In genomic region chr12:58269476-58269875, GRCh38 we compare ENCODE assay signal across 25 cellular contexts.
DNase-seq lines count a peak whose midpoint lies in the region; ATAC-seq and TF ChIP-seq lines count a peak whose summit lies in the region.
"Had no signal": no experiment of that assay in that cellular context is flagged by ENCODE, and none has a peak within 500 bp of the region (broad histone marks: within the 10 kb centered on the region; RNA-seq: fewer than 3 reads in every experiment).

No MANE protein-coding gene starts in this region.

- H3K18ac ChIP-seq in IMR-90 (ENCODE audit: low read depth, low read length) = no peak overlapping the region

- no peak overlapping the region for H3K4me2 ChIP-seq in IMR-90 (ENCODE audit: low read depth, low read length)

- no TSS peak for BruUV-seq in IMR-90 (replicated peaks; lab: Mats Ljungman, UMichigan)

- intact Hi-C loops in IMR-90 (cut with micrococcal nuclease) = no loop called here
- intact Hi-C loops in CD4-positive, alpha-beta memory T cell (cut with micrococcal nuclease) = no loop called here

- no peak overlapping the region; the same call in 1 of the 2 replicates for H2BK20ac ChIP-seq in IMR-90 (ENCODE audit: low read depth, low read length)

- H3K9me3 Mint-ChIP-seq in nephron = no peaks in the 10 kb centered on the region
- H3K9me3 Mint-ChIP-seq in activated naive CD4-positive, alpha-beta T cell treated with anti-CD3 and anti-CD28 coated beads, Interleukin-2, amount 10 ng/mL, durations not matched to agents 7 days and 5 days = no peaks in the 10 kb centered on the region
- H3K9me3 Mint-ChIP-seq in CD4-positive, alpha-beta memory T cell = peaks cover 0 to 6% (median 3%) of the 10 kb centered on the region in 8 donors

- no peak overlapping the region for H2BK15ac ChIP-seq in IMR-90 (ENCODE audit: low read depth, low read length)

- H2AFZ ChIP-seq in IMR-90 (replicated peaks; ENCODE audit: low read length, poor library complexity) = no peak overlapping the region

- H4K91ac ChIP-seq in IMR-90 (ENCODE audit: insufficient read depth, low read depth, low read length) = no peak overlapping the region

- H3K23ac ChIP-seq in IMR-90 (ENCODE audit: low read depth, low read length) = no peak overlapping the region

- no peak overlapping the region for H4K5ac ChIP-seq in IMR-90 (ENCODE audit: low read depth, low read length)

- DNase-seq in IMR-90 (no peak), fibroblast of pulmonary artery (ENCODE audit: low read depth) (peak; percentile 11), left kidney (ENCODE audit: low read depth, low spot score) (peak; percentile 13), ecto neural progenitor cell (ENCODE audit: low spot score) (no peak)
- DNase-seq in activated naive CD4-positive, alpha-beta T cell treated with anti-CD3 and anti-CD28 coated beads, Interleukin-2, amount 10 ng/mL, durations not matched to agents 7 days and 5 days = no peak
- DNase-seq in CD4-positive, alpha-beta memory T cell = no peak
- DNase-seq: 8988T; ACHN; AML-193; CD4-positive, alpha-beta T cell; CD8-positive, alpha-beta memory T cell; COR-L47; DMS 273 treated with DMSO at 0.1 percent for 48 hours; DMS153; DMS53; DMS79; DND-41; EL; GDM1 had no signal

- peak overlapping the region; percentile 6 to 58 (median 29) for H3K27ac Mint-ChIP-seq in nephron
- H3K27ac Mint-ChIP-seq in activated naive CD4-positive, alpha-beta T cell treated with anti-CD3 and anti-CD28 coated beads, Interleukin-2, amount 10 ng/mL, durations not matched to agents 7 days and 5 days = no peak overlapping the region
- H3K27ac Mint-ChIP-seq in CD4-positive, alpha-beta memory T cell = no peak overlapping the region
- H3K27ac Mint-ChIP-seq: B cell; CD4-positive, alpha-beta T cell; CD8-positive, alpha-beta memory T cell had no signal

- no peak overlapping the region for H2BK5ac ChIP-seq in IMR-90 (ENCODE audit: low read depth, low read length, poor library complexity, severe bottlenecking)

- no peak overlapping the region for H2AK9ac ChIP-seq in IMR-90 (replicated peaks; ENCODE audit: low read depth, low read length, poor library complexity)

- POLR2A ChIA-PET in IMR-90 (lab: Charles Lee; ENCODE audit: unreplicated experiment) = no interaction called here
- POLR2A ChIA-PET in CD4-positive, alpha-beta memory T cell (lab: Charles Lee; ENCODE audit: partially characterized antibody) = no interaction called here

- TF ChIP-seq RAD21 in IMR-90 (IDR thresholded peaks at IDR 0.05; ENCODE audit: low read length) = no peak

- in situ Hi-C loops in IMR-90 (cut with MboI; ENCODE audit: low sequenced_read_pairs) = no loop called here

- H3K4me3 ChIP-seq in IMR-90 (ENCODE audit: insufficient read depth, low read depth, low read length) = no peak overlapping the region
- no peak overlapping the region for H3K4me3 ChIP-seq in fibroblast of pulmonary artery (replicated peaks; ENCODE audit: low read depth, low read length)
- no peak overlapping the region for H3K4me3 ChIP-seq in CD4-positive, alpha-beta memory T cell (ENCODE audit: low read length in 2 of 2)
- H3K4me3 ChIP-seq: BLaER1 treated with 17β-estradiol and CSF1 and Interleukin-3, amounts not matched to agents 10 nM and 100 nM; GM12878 had no signal

- no peaks in the 10 kb centered on the region for H3K9me1 ChIP-seq in IMR-90 (ENCODE audit: insufficient read depth, low read length)

- H2AK5ac ChIP-seq in IMR-90 (ENCODE audit: low read depth, low read length) = no peak overlapping the region

- H3K36me3 ChIP-seq in IMR-90 (ENCODE audit: control insufficient read depth, insufficient read depth, low read length) = no peaks in the 10 kb centered on the region
- no peaks in the 10 kb centered on the region for H3K36me3 ChIP-seq in CD4-positive, alpha-beta memory T cell (ENCODE audit: insufficient read depth, low read length)
- H3K36me3 ChIP-seq: BLaER1 treated with 17β-estradiol and CSF1 and Interleukin-3, amounts not matched to agents 10 nM and 100 nM had no signal

- no peak overlapping the region for H3K9ac ChIP-seq in IMR-90 (ENCODE audit: low read depth, low read length)
- H3K9ac ChIP-seq: BLaER1 treated with 17β-estradiol and CSF1 and Interleukin-3, amounts not matched to agents 10 nM and 100 nM had no signal

- no peak overlapping the region for H3K4ac ChIP-seq in IMR-90 (ENCODE audit: low read depth, low read length)

- H3K27ac ChIP-seq in IMR-90 (ENCODE audit: insufficient read depth, low read length) = no peak overlapping the region
- no peak overlapping the region for H3K27ac ChIP-seq in CD4-positive, alpha-beta memory T cell (ENCODE audit: low read depth, low read length)
- H3K27ac ChIP-seq: BLaER1 treated with 17β-estradiol and CSF1 and Interleukin-3, amounts not matched to agents 10 nM and 100 nM; C4-2B had no signal

- H4K8ac ChIP-seq in IMR-90 (ENCODE audit: low read depth in 2 of 2, low read length in 2 of 2) = no peak overlapping the region

- H3K9me3 ChIP-seq in IMR-90 (ENCODE audit: control insufficient read depth, insufficient read depth, low read length) = no peaks in the 10 kb centered on the region
- H3K9me3 ChIP-seq in CD4-positive, alpha-beta memory T cell (ENCODE audit: control insufficient read depth in 1 of 2, low read length in 2 of 2) = no peaks in the 10 kb centered on the region

- no peak for TF ChIP-seq POLR2A in IMR-90 (IDR thresholded peaks at IDR 0.05; ENCODE audit: low read depth, low read length)

- no peaks in the 10 kb centered on the region for H3K79me1 ChIP-seq in IMR-90 (ENCODE audit: low read depth in 1 of 2, low read length in 2 of 2)

- H3K27me3 ChIP-seq in IMR-90 (ENCODE audit: control insufficient read depth, insufficient read depth, low read length) = no peaks in the 10 kb centered on the region
- H3K27me3 ChIP-seq in CD4-positive, alpha-beta memory T cell (ENCODE audit: insufficient read depth, low read length) = no peaks in the 10 kb centered on the region
- H3K27me3 ChIP-seq: BLaER1 treated with 17β-estradiol and CSF1 and Interleukin-3, amounts not matched to agents 10 nM and 100 nM had no signal

- no CpG with 5 or more reads among the region's 2 CpGs for WGBS in IMR-90 (ENCODE audit: extremely low coverage in 2 of 2, insufficient read length in 1 of 2), 2 experiments

- ATAC-seq in IMR-90 (ENCODE audit: low read depth) (peak; percentile 48), GM18517 (IDR thresholded peaks at IDR 0.05; ENCODE audit: unreplicated experiment) (no peak)
- ATAC-seq: GM12878 had no signal

- H3K4me1 Mint-ChIP-seq in nephron = peaks cover 33% of the 10 kb centered on the region
- H3K4me1 Mint-ChIP-seq in activated naive CD4-positive, alpha-beta T cell treated with anti-CD3 and anti-CD28 coated beads, Interleukin-2, amount 10 ng/mL, durations not matched to agents 7 days and 5 days = no peaks in the 10 kb centered on the region
- no peaks in the 10 kb centered on the region for H3K4me1 Mint-ChIP-seq in CD4-positive, alpha-beta memory T cell
- H3K4me1 Mint-ChIP-seq: B cell; CD8-positive, alpha-beta memory T cell had no signal

- H3K36me3 Mint-ChIP-seq in nephron (ENCODE audit: low read depth) = no peaks in the 10 kb centered on the region
- H3K36me3 Mint-ChIP-seq in activated naive CD4-positive, alpha-beta T cell treated with anti-CD3 and anti-CD28 coated beads, Interleukin-2, amount 10 ng/mL, durations not matched to agents 7 days and 5 days = no peaks in the 10 kb centered on the region
- H3K36me3 Mint-ChIP-seq in CD4-positive, alpha-beta memory T cell = no peaks in the 10 kb centered on the region
- H3K36me3 Mint-ChIP-seq: CD8-positive, alpha-beta memory T cell had no signal

- no peak overlapping the region for H3K14ac ChIP-seq in IMR-90 (replicated peaks; ENCODE audit: low read depth, low read length)

- CTCF ChIA-PET in IMR-90 (lab: Yijun Ruan, JAX) = no interaction called here
- CTCF ChIA-PET in activated naive CD4-positive, alpha-beta T cell treated with anti-CD3 and anti-CD28 coated beads, Interleukin-2, amount 10 ng/mL, durations not matched to agents 7 days and 5 days (lab: Charles Lee) = no interaction called here
- CTCF ChIA-PET in CD4-positive, alpha-beta memory T cell (lab: Charles Lee; ENCODE audit: partially characterized antibody) = no interaction called here

- no peak overlapping the region for H3K56ac ChIP-seq in IMR-90 (ENCODE audit: extremely low read depth, insufficient read depth, low read length)

- no peak overlapping the region for H3K4me3 Mint-ChIP-seq in nephron
- H3K4me3 Mint-ChIP-seq in activated naive CD4-positive, alpha-beta T cell treated with anti-CD3 and anti-CD28 coated beads, Interleukin-2, amount 10 ng/mL, durations not matched to agents 7 days and 5 days = no peak overlapping the region
- H3K4me3 Mint-ChIP-seq in CD4-positive, alpha-beta memory T cell = no peak overlapping the region
- H3K4me3 Mint-ChIP-seq: B cell; CD4-positive, alpha-beta T cell; CD8-positive, alpha-beta memory T cell had no signal

- TF ChIP-seq CTCF in IMR-90 (conservative IDR thresholded peaks at IDR 0.05; ENCODE audit: low read depth, low read length) (no peak), fibroblast of pulmonary artery (IDR thresholded peaks at IDR 0.05; ENCODE audit: low read length, missing control alignments) (no peak), nephron (IDR thresholded peaks at IDR 0.05; ENCODE audit: unreplicated experiment in 3 of 3) (no peak)

- H2BK120ac ChIP-seq in IMR-90 (ENCODE audit: low read depth, low read length) = peak overlapping the region; percentile 27; the same call in 1 of the 2 replicates

- H3K4me1 ChIP-seq in IMR-90 (ENCODE audit: control insufficient read depth, insufficient read depth, low read length) = peaks cover 3% of the 10 kb centered on the region; the same call in 1 of the 2 replicates
- no peaks in the 10 kb centered on the region for H3K4me1 ChIP-seq in CD4-positive, alpha-beta memory T cell (ENCODE audit: insufficient read depth, low read length)

- H3K27me3 Mint-ChIP-seq in nephron (ENCODE audit: low read depth) = no peaks in the 10 kb centered on the region
- no peaks in the 10 kb centered on the region for H3K27me3 Mint-ChIP-seq in activated naive CD4-positive, alpha-beta T cell treated with anti-CD3 and anti-CD28 coated beads, Interleukin-2, amount 10 ng/mL, durations not matched to agents 7 days and 5 days
- peaks cover 1 to 4% of the 10 kb centered on the region in 2 donors for H3K27me3 Mint-ChIP-seq in CD4-positive, alpha-beta memory T cell
- H3K27me3 Mint-ChIP-seq: B cell; CD4-positive, alpha-beta T cell had no signal

- dilution Hi-C loops in IMR-90 (cut with HindIII; ENCODE audit: low sequenced_read_pairs, unreplicated experiment) = no loop called here

- no peaks in the 10 kb centered on the region for H4K20me1 ChIP-seq in IMR-90 (ENCODE audit: insufficient read depth, low read length)
- H4K20me1 ChIP-seq: BLaER1 treated with 17β-estradiol and CSF1 and Interleukin-3, amounts not matched to agents 10 nM and 100 nM had no signal

TF ChIP-seq in IMR-90, 13 proteins besides CTCF, POLR2A, EP300 and RAD21 (continues in another document):
- TF ChIP-seq RFX5 (IDR thresholded peaks at IDR 0.05; ENCODE audit: low read depth, low read length) (no peak), CHD1 (IDR thresholded peaks at IDR 0.05; ENCODE audit: low read depth, low read length) (no peak), MAZ (IDR thresholded peaks at IDR 0.05; ENCODE audit: borderline replicate concordance, low read depth, low read length) (no peak), CEBPB (IDR thresholded peaks at IDR 0.05; ENCODE audit: low read depth, low read length) (no peak), MAFK (IDR thresholded peaks at IDR 0.05; ENCODE audit: low read depth, low read length) (no peak)

Comparison
In these comparisons a context has a peak if more than half of its experiments do, and no peak if none do; other contexts are left out.
1. DNase-seq: peak in fibroblast of pulmonary artery (single experiment) and left kidney (single experiment); none in IMR-90 (single experiment), activated naive CD4-positive, alpha-beta T cell treated with anti-CD3 and anti-CD28 coated beads, Interleukin-2, amount 10 ng/mL, durations not matched to agents 7 days and 5 days (single experiment), ecto neural progenitor cell (single experiment) and CD4-positive, alpha-beta memory T cell (0 of 5).
2. H3K27ac Mint-ChIP-seq: peak in nephron (3 of 3); none in activated naive CD4-positive, alpha-beta T cell treated with anti-CD3 and anti-CD28 coated beads, Interleukin-2, amount 10 ng/mL, durations not matched to agents 7 days and 5 days (single experiment) and CD4-positive, alpha-beta memory T cell (0 of 7).